17 cellular contexts compared by ENCODE assay signal in the genomic region with DNA sequence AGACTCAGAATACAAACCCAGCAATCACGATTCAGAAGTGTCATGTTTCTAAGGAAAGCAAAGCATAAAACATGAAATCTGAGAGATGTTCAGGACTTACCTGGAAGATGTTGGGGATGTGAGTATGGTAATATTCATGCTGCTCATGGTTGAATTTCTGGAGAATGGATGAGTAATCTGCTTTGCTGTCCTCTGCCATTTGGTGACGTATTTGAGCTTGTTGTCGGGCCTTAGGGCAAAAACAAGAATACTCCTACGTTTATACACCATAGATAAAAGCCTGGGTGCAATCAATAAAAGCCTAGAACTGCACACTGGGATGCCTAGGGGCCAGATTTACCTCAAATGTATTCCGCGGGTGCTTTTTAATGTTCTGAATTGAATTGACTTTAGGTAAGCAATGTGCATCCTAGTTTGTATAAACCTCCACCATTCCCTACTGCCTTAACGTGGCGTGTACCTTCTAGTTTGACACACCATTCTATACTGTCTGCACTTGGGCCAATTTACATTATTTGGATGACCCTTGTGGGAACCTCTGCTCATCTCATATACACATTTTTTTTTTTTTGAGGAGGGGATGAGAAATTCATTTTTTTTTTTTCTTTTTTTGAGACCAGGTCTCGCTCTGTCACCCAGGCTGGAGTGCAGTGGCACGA.
DNase-seq lines count a peak whose midpoint lies in the region; ATAC-seq and TF ChIP-seq lines count a peak whose summit lies in the region.
"Had no signal": no experiment of that assay in that cellular context is flagged by ENCODE, and none has a peak within 500 bp of the region (broad histone marks: within the 10 kb centered on the region; RNA-seq: fewer than 3 reads in every experiment).

No MANE protein-coding gene starts in this region.

- H3K27ac ChIP-seq in A673 (ENCODE audit: low read depth, low read length, poor library complexity, severe bottlenecking) = peak overlapping the region; percentile 53
- no peak overlapping the region for H3K27ac ChIP-seq in CD4-positive, alpha-beta memory T cell (ENCODE audit: low read depth, low read length)
- H3K27ac ChIP-seq in SK-N-MC = 0 out of 2 replicates have a peak overlapping the region, but pooled peaks have one; percentile 3
- no peak overlapping the region for H3K27ac ChIP-seq in effector memory CD4-positive, alpha-beta T cell (ENCODE audit: insufficient read depth, low read length, poor library complexity, severe bottlenecking)

- TF ChIP-seq CTCF in A673 (conservative IDR thresholded peaks at IDR 0.05; ENCODE audit: low read depth, low read length) (no peak), epithelial cell of esophagus (IDR thresholded peaks at IDR 0.05; ENCODE audit: insufficient read depth, low read depth, low read length, missing control alignments) (no peak)

- intact Hi-C loops in A673 (cut with micrococcal nuclease; ENCODE audit: unreplicated experiment) = no loop called here
- intact Hi-C loops in CD4-positive, alpha-beta memory T cell (cut with micrococcal nuclease) = loop anchor here (5.0 kb wide), 1 partner anchor 42 kb away; no protein-coding TSS in a partner anchor

- no peak overlapping the region for H3K9ac ChIP-seq in SK-N-MC (ENCODE audit: insufficient read length)

- H3K4me3 Mint-ChIP-seq in CD4-positive, alpha-beta memory T cell = peak overlapping the region in 2 of 8 donors; percentile 1 to 7
- H3K4me3 Mint-ChIP-seq: activated naive CD4-positive, alpha-beta T cell treated with anti-CD3 and anti-CD28 coated beads, Interleukin-2, amount 50 U/mL, for 24 hours; mesothelial cell of epicardium had no signal

- BruUV-seq in A673 (replicated peaks; lab: Mats Ljungman, UMichigan) = no TSS peak

- ATAC-seq in HG02973 (IDR thresholded peaks at IDR 0.05; ENCODE audit: unreplicated experiment) = no peak
- ATAC-seq in HG03442 (IDR thresholded peaks at IDR 0.05; ENCODE audit: unreplicated experiment) = no peak

- H3K9me3 Mint-ChIP-seq in CD4-positive, alpha-beta memory T cell = no peaks in the 10 kb centered on the region
- H3K9me3 Mint-ChIP-seq: activated naive CD4-positive, alpha-beta T cell treated with anti-CD3 and anti-CD28 coated beads, Interleukin-2, amount 50 U/mL, for 24 hours; mesothelial cell of epicardium had no signal

- H3K4me1 ChIP-seq in A673 (ENCODE audit: insufficient read depth, low read length, poor library complexity, severe bottlenecking) = peaks cover 27% of the 10 kb centered on the region
- peaks cover 50% of the 10 kb centered on the region for H3K4me1 ChIP-seq in CD4-positive, alpha-beta memory T cell (ENCODE audit: insufficient read depth, low read length)
- H3K4me1 ChIP-seq in effector memory CD4-positive, alpha-beta T cell (ENCODE audit: control insufficient read depth, insufficient read depth, low read length, poor library complexity, severe bottlenecking) = peaks cover 23% of the 10 kb centered on the region

- H3K36me3 ChIP-seq in A673 (ENCODE audit: insufficient read depth, low read length, poor library complexity, severe bottlenecking) (peaks cover 58% of the 10 kb centered on the region), SK-N-MC (ENCODE audit: insufficient read depth, low read length) (peaks cover 44% of the 10 kb centered on the region)
- H3K36me3 ChIP-seq in CD4-positive, alpha-beta memory T cell (ENCODE audit: insufficient read depth, low read length) = peaks cover 34% of the 10 kb centered on the region
- H3K36me3 ChIP-seq in effector memory CD4-positive, alpha-beta T cell (ENCODE audit: control insufficient read depth, insufficient read depth, low read length) = peaks cover 24% of the 10 kb centered on the region

- no peak overlapping the region for H3K4me3 ChIP-seq in A673 (ENCODE audit: low read depth, low read length, poor library complexity, severe bottlenecking)
- H3K4me3 ChIP-seq in CD4-positive, alpha-beta memory T cell (ENCODE audit: low read length in 2 of 2) = no peak overlapping the region
- H3K4me3 ChIP-seq in SK-N-MC = no peak overlapping the region
- no peak overlapping the region for H3K4me3 ChIP-seq in epithelial cell of esophagus (ENCODE audit: low read length)
- H3K4me3 ChIP-seq in effector memory CD4-positive, alpha-beta T cell (ENCODE audit: insufficient read depth, low read depth, low read length, poor library complexity, severe bottlenecking) = no peak overlapping the region

- CTCF ChIA-PET in A673 (lab: Charles Lee) = no interaction called here
- CTCF ChIA-PET in CD4-positive, alpha-beta memory T cell (lab: Charles Lee; ENCODE audit: partially characterized antibody) = interaction anchor here (0.5 to 1.0 kb wide), 2 partner anchors 16 to 102 kb away, joined by 3 to 4 read pairs; no protein-coding TSS in a partner anchor

- peaks cover 35 to 57% (median 44%) of the 10 kb centered on the region in 4 donors for H3K4me1 Mint-ChIP-seq in CD4-positive, alpha-beta memory T cell

- H3K9me3 ChIP-seq in A673 (ENCODE audit: low read depth, low read length, poor library complexity, severe bottlenecking) (no peaks in the 10 kb centered on the region), SK-N-MC (ENCODE audit: low read depth, low read length) (no peaks in the 10 kb centered on the region)
- H3K9me3 ChIP-seq in CD4-positive, alpha-beta memory T cell (ENCODE audit: control insufficient read depth in 1 of 2, low read length in 2 of 2) = no peaks in the 10 kb centered on the region
- no peaks in the 10 kb centered on the region for H3K9me3 ChIP-seq in effector memory CD4-positive, alpha-beta T cell (ENCODE audit: control insufficient read depth, low read length)

- DNase-seq in A673 (ENCODE audit: low spot score) = no peak
- no peak for DNase-seq in CD4-positive, alpha-beta memory T cell
- no peak for DNase-seq in SK-N-MC (ENCODE audit: low read depth, low spot score)
- peak; percentile 64 for DNase-seq in epithelial cell of esophagus (ENCODE audit: low read depth)
- no peak for DNase-seq in cerebellum (ENCODE audit: low spot score)
- no peak for DNase-seq in effector memory CD4-positive, alpha-beta T cell
- DNase-seq: activated CD4-positive, alpha-beta T cell treated with anti-CD3 and anti-CD28 coated beads for 4 hours; caudate nucleus; glutamatergic neuron; H7; IMR-90; NCI-H1092; stimulated activated naive CD4-positive, alpha-beta T cell treated with Interleukin-2 at 50 U/mL for 16 hours had no signal

- POLR2A ChIA-PET in A673 (lab: Charles Lee; ENCODE audit: low non-redundant PET) = no interaction called here
- POLR2A ChIA-PET in CD4-positive, alpha-beta memory T cell (lab: Charles Lee; ENCODE audit: partially characterized antibody) = interaction anchor here (0.6 to 7.5 kb wide), 2 partner anchors 41 to 61 kb away, joined by 4 to 83 read pairs; no protein-coding TSS in a partner anchor

- H3K27ac Mint-ChIP-seq in CD4-positive, alpha-beta memory T cell = peak overlapping the region in 6 of 7 donors; percentile 22 to 90 (median 56)
- H3K27ac Mint-ChIP-seq: activated naive CD4-positive, alpha-beta T cell treated with anti-CD3 and anti-CD28 coated beads, Interleukin-2, amount 50 U/mL, for 24 hours; mesothelial cell of epicardium had no signal

- no peaks in the 10 kb centered on the region for H3K27me3 ChIP-seq in A673 (replicated peaks; ENCODE audit: insufficient read depth, low read depth, low read length, poor library complexity)
- H3K27me3 ChIP-seq in CD4-positive, alpha-beta memory T cell (ENCODE audit: insufficient read depth, low read length) = no peaks in the 10 kb centered on the region
- no peaks in the 10 kb centered on the region for H3K27me3 ChIP-seq in effector memory CD4-positive, alpha-beta T cell (replicated peaks; ENCODE audit: control insufficient read depth, insufficient read depth, low read length, poor library complexity, severe bottlenecking)

- H3K27me3 Mint-ChIP-seq in CD4-positive, alpha-beta memory T cell = no peaks in the 10 kb centered on the region
- H3K27me3 Mint-ChIP-seq: activated naive CD4-positive, alpha-beta T cell treated with anti-CD3 and anti-CD28 coated beads, Interleukin-2, amount 50 U/mL, for 24 hours had no signal

- peaks cover 28 to 55% of the 10 kb centered on the region in 2 donors for H3K36me3 Mint-ChIP-seq in CD4-positive, alpha-beta memory T cell

Comparison
In these comparisons a context has a peak if more than half of its experiments do, and no peak if none do; other contexts are left out.
1. H3K27ac ChIP-seq: peak in A673 (single experiment) and SK-N-MC (single experiment); none in CD4-positive, alpha-beta memory T cell (single experiment) and effector memory CD4-positive, alpha-beta T cell (single experiment).